ENCODE assay signal across 9 cellular contexts in the genomic region with DNA sequence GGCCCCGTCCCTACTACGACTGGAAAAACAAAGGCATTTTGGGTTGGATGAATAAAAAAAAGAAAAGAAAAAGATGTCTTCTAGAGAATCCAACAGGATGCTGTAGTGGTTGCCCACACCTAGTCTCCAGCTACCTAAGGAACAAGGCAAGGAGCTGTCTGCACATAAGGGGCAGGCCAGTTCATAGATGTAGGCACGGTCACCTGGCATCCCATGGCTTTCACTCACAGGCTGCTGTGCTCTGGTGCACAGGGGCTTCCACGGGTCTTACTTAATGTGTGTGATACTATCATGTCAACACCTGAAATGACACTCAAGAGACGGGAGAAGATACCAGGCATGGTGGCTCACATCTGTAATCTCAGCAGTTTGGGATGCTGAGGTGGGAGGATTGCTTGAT. TPM values are rescaled to one million over a fixed set of nuclear protein-coding genes. Genes with fewer than 3 reads are reported as not detected.
DNase-seq lines count a peak whose midpoint lies in the region; ATAC-seq, FAIRE-seq and TF ChIP-seq lines count a peak whose summit lies in the region.
"Had no signal": no experiment of that assay in that cellular context is flagged by ENCODE, and none has a peak within 500 bp of the region (broad histone marks: within the 10 kb centered on the region; RNA-seq: fewer than 3 reads in every experiment).

No MANE protein-coding gene starts in this region.

- no peak for TF ChIP-seq RAD21 in GM12878 (IDR thresholded peaks at IDR 0.05; ENCODE audit: insufficient read depth, low read depth, low read length)

- H4K20me1 ChIP-seq in GM12878 (ENCODE audit: control insufficient read depth, insufficient read depth), result no peaks in the 10 kb centered on the region

- in situ Hi-C loops in GM12878 (cut with MboI), result no loop called here

- SMC1A ChIA-PET in GM12878 (lab: Charles Lee; ENCODE audit: uncharacterized antibody, unreplicated experiment), result interaction anchor here (1.2 to 1.8 kb wide), 3 partner anchors 14 to 24 kb away, joined by 3 to 4 read pairs (median 3); no protein-coding TSS in a partner anchor

- intact Hi-C loops in GM12878 (cut with micrococcal nuclease; ENCODE audit: unreplicated experiment) (loop anchor here (5.0 kb wide), 1 partner anchor 37 kb away; no protein-coding TSS in a partner anchor), tibial artery (cut with DNase I; ENCODE audit: low total_unique reads) (loop anchor here (2.0 to 10.0 kb wide), 4 partner anchors 37 to 135 kb away; partner anchors contain the start of gene RABGEF1), posterior cingulate gyrus (cut with DNase I) (loop anchor here (5.0 kb wide), 1 partner anchor 72 kb away; no protein-coding TSS in a partner anchor)

- peak overlapping the region; percentile 85 for H3K4me3 Mint-ChIP-seq in activated CD8-positive, alpha-beta memory T cell treated with anti-CD3 and anti-CD28 coated beads, Interleukin-2, amount 10 ng/mL, durations not matched to agents 7 days and 5 days

- no peaks in the 10 kb centered on the region; the same call in 2 of the 3 replicates for H3K9me3 ChIP-seq in GM12878 (replicated peaks; ENCODE audit: control insufficient read depth, insufficient read depth, low read length)
- H3K9me3 ChIP-seq in lung (ENCODE audit: control insufficient read depth in 2 of 2, insufficient read depth in 1 of 2, low read length in 1 of 2), result no peaks in the 10 kb centered on the region
- no peaks in the 10 kb centered on the region for H3K9me3 ChIP-seq in tibial artery

- peaks cover 6% of the 10 kb centered on the region; the same call in 1 of the 2 replicates for H3K79me2 ChIP-seq in GM12878 (ENCODE audit: control insufficient read depth, insufficient read depth, low read length)

- TF ChIP-seq CTCF in GM12878 (IDR thresholded peaks at IDR 0.05 in 2 of 3, conservative IDR thresholded peaks at IDR 0.05 in 1 of 3; ENCODE audit: control insufficient read depth in 2 of 3, extremely low read depth in 1 of 3, insufficient read depth in 1 of 3, low read depth in 3 of 3, low read length in 3 of 3), result no peak
- TF ChIP-seq CTCF in lung (IDR thresholded peaks at IDR 0.05; ENCODE audit: control extremely low read depth, extremely low read depth), result no peak
- no peak for TF ChIP-seq CTCF in tibial artery (IDR thresholded peaks at IDR 0.05)

- no peak for DNase-seq in activated CD8-positive, alpha-beta memory T cell treated with anti-CD3 and anti-CD28 coated beads, Interleukin-2, amount 10 ng/mL, durations not matched to agents 7 days and 5 days
- no peak for DNase-seq in activated CD8-positive, alpha-beta memory T cell treated with anti-CD3 and anti-CD28 coated beads for 24 hours
- DNase-seq in GM12878 (ENCODE audit: low read depth, low spot score) (no peak), lung (ENCODE audit: low spot score) (no peak), tibial artery (no peak), AG08396 (ENCODE audit: low spot score) (no peak), posterior cingulate gyrus (no peak)
- DNase-seq: amniotic stem cell had no signal

- CTCF ChIA-PET in activated CD8-positive, alpha-beta memory T cell treated with anti-CD3 and anti-CD28 coated beads, Interleukin-2, amount 10 ng/mL, durations not matched to agents 7 days and 5 days (lab: Charles Lee), result interaction anchor here (2.1 kb wide), 1 partner anchor 72 kb away, joined by 6 read pairs; no protein-coding TSS in a partner anchor
- CTCF ChIA-PET in GM12878 (lab: Yijun Ruan, JAX), result no interaction called here

- H3K36me3 ChIP-seq in GM12878 (ENCODE audit: control insufficient read depth in 2 of 2, insufficient read depth in 2 of 2, low read length in 1 of 2) (no peaks in the 10 kb centered on the region), lung (ENCODE audit: control insufficient read depth in 2 of 2, insufficient read depth in 2 of 2, low read length in 2 of 2) (peaks cover 0 to 8% of the 10 kb centered on the region in 2 donors), tibial artery (peaks cover 12 to 14% (median 14%) of the 10 kb centered on the region in 3 donors)

- H3K36me3 Mint-ChIP-seq in activated CD8-positive, alpha-beta memory T cell treated with anti-CD3 and anti-CD28 coated beads, Interleukin-2, amount 10 ng/mL, durations not matched to agents 7 days and 5 days, result peaks cover 20% of the 10 kb centered on the region

- no peak for ATAC-seq in activated CD8-positive, alpha-beta memory T cell treated with anti-CD3 and anti-CD28 coated beads, Interleukin-2, amount 10 ng/mL, durations not matched to agents 7 days and 5 days
- no peak for ATAC-seq in GM12878
- no peak for ATAC-seq in lung (ENCODE audit: insufficient read depth, low FRiP score)
- no peak for ATAC-seq in HG03469 (IDR thresholded peaks at IDR 0.05; ENCODE audit: unreplicated experiment)

- no peak for TF ChIP-seq POLR2A in GM12878 (IDR thresholded peaks at IDR 0.05; ENCODE audit: low read depth, low read length)

- H3K4me3 ChIP-seq in GM12878, result peak overlapping the region; percentile 63
- H3K4me3 ChIP-seq in lung, result peak overlapping the region; percentile 40
- peak overlapping the region; percentile 64 to 77 for H3K4me3 ChIP-seq in tibial artery

- H3K27ac Mint-ChIP-seq in activated CD8-positive, alpha-beta memory T cell treated with anti-CD3 and anti-CD28 coated beads, Interleukin-2, amount 10 ng/mL, durations not matched to agents 7 days and 5 days, result peak overlapping the region; percentile 92

- H2AFZ ChIP-seq in GM12878 (ENCODE audit: control insufficient read depth, low read depth, low read length), result no peak overlapping the region

- no TSS peak for BruUV-seq in GM12878 (replicated peaks; lab: Mats Ljungman, UMichigan)

- RAD21 ChIA-PET in GM12878 (lab: Charles Lee; ENCODE audit: unreplicated experiment), result no interaction called here

- H3K4me2 ChIP-seq in GM12878 (ENCODE audit: control insufficient read depth, insufficient read depth), result peak overlapping the region; percentile 83

- no peak for FAIRE-seq in GM12878 (lab: Jason Lieb, UNC)

- H3K4me1 ChIP-seq in GM12878 (ENCODE audit: control insufficient read depth, insufficient read depth, low read length) (peaks cover 50% of the 10 kb centered on the region), lung (ENCODE audit: control insufficient read depth in 2 of 2, insufficient read depth in 2 of 2, low read length in 2 of 2) (peaks cover 0 to 8% of the 10 kb centered on the region in 2 donors), tibial artery (peaks cover 0 to 25% (median 13%) of the 10 kb centered on the region in 4 donors)

- H3K27ac ChIP-seq in GM12878 (ENCODE audit: control insufficient read depth, insufficient read depth) (no peak overlapping the region), lung (ENCODE audit: low read depth in 1 of 2, low read length in 1 of 2) (peak overlapping the region in 1 of 2 donors; percentile 60), tibial artery (peak overlapping the region; percentile 90 to 98)

- H3K27me3 Mint-ChIP-seq in activated CD8-positive, alpha-beta memory T cell treated with anti-CD3 and anti-CD28 coated beads, Interleukin-2, amount 10 ng/mL, durations not matched to agents 7 days and 5 days, result no peaks in the 10 kb centered on the region

- no peak overlapping the region; the same call in 1 of the 2 replicates for H3K9ac ChIP-seq in GM12878 (ENCODE audit: control insufficient read depth, insufficient read depth, low read length)

- 60% methylated on average over 5 of the region's 5 CpGs for WGBS in GM12878 (ENCODE audit: insufficient coverage, insufficient replicate concordance, low lambda C conversion rate, missing lambda C conversion rate)
- WGBS in lung, 2 donors, result 74 to 83% methylated on average over 5 of the region's 5 CpGs

- POLR2A ChIA-PET in GM12878 (lab: Charles Lee), result interaction anchor here (0.5 to 2.6 kb wide), 3 partner anchors 18 to 111 kb away, joined by 3 to 7 read pairs (median 7); partner anchors contain the start of gene RABGEF1

- H3K27me3 ChIP-seq in GM12878 (replicated peaks in 1 of 2; ENCODE audit: control insufficient read depth in 2 of 2, insufficient read depth in 2 of 2, low read length in 1 of 2), result no peaks in the 10 kb centered on the region
- no peaks in the 10 kb centered on the region for H3K27me3 ChIP-seq in lung (ENCODE audit: control insufficient read depth, insufficient read depth)
- no peaks in the 10 kb centered on the region for H3K27me3 ChIP-seq in tibial artery

- TF ChIP-seq EP300 in GM12878 (IDR thresholded peaks at IDR 0.05; ENCODE audit: borderline replicate concordance in 1 of 2, control insufficient read depth in 1 of 2, low read depth in 2 of 2, low read length in 2 of 2), result no peak

- peaks cover 55% of the 10 kb centered on the region for H3K4me1 Mint-ChIP-seq in activated CD8-positive, alpha-beta memory T cell treated with anti-CD3 and anti-CD28 coated beads, Interleukin-2, amount 10 ng/mL, durations not matched to agents 7 days and 5 days

- no peaks in the 10 kb centered on the region for H3K9me3 Mint-ChIP-seq in activated CD8-positive, alpha-beta memory T cell treated with anti-CD3 and anti-CD28 coated beads, Interleukin-2, amount 10 ng/mL, durations not matched to agents 7 days and 5 days (ENCODE audit: low read depth)

TF ChIP-seq in GM12878, 131 proteins besides CTCF, POLR2A, EP300 and RAD21:
- TF ChIP-seq GATAD2B (conservative IDR thresholded peaks at IDR 0.05; ENCODE audit: low read depth) (no peak), ZZZ3 (IDR thresholded peaks at IDR 0.05; ENCODE audit: control insufficient read depth, insufficient read length, low read depth) (no peak), PML (IDR thresholded peaks at IDR 0.05; ENCODE audit: low read length) (no peak)

RNA-seq across cellular contexts. Expression of gene KCTD7, which starts 1.0 kb away (rescaled TPM):
- 10 to 100 TPM; 27.8 to 41.9 TPM for total RNA-seq in activated CD8-positive, alpha-beta memory T cell treated with anti-CD3 and anti-CD28 coated beads, Interleukin-2, amount 10 ng/mL, durations not matched to agents 7 days and 5 days
- total RNA-seq in GM12878 (2013; cell fraction: nucleolus; rRNA removed), result 50.6 and 62.4 TPM in 2 replicates
- total RNA-seq in GM12878 (2014; rRNA removed), result 7.7 and 10.2 TPM in 2 replicates
- total RNA-seq in GM12878 (2014; rRNA removed; fragmentation: Illumina TruSeq; extraction: Trizol), result 8.4 and 8.5 TPM in 2 replicates
- total RNA-seq in GM12878 (2021), result 9.7 and 11.1 TPM in 2 replicates
- 5.5 TPM for polyA plus RNA-seq in GM12878 (2011; ENCODE audit: low read depth)
- polyA plus RNA-seq in GM12878 (2011; rRNA removed), result 17.9 and 18.0 TPM in 2 replicates
- polyA plus RNA-seq in GM12878 (2011; cell fraction: cytosol; rRNA removed), result 19.5 and 21.1 TPM in 2 replicates
- polyA plus RNA-seq in GM12878 (2011; cell fraction: nucleus; rRNA removed), result 50.5 and 51.7 TPM in 2 replicates
- polyA plus RNA-seq in GM12878 (2012), result 7.9 and 10.8 TPM in 2 replicates
- 11.0 TPM in 2 replicates for polyA plus RNA-seq in GM12878 (2014; fragmentation: Illumina TruSeq; extraction: Trizol)
- 1 to 10 TPM; 1.6 TPM for polyA plus RNA-seq in GM12878 (2014; fragmentation: Nextera tagmentation; extraction: Ambion mirVana)
- polyA plus RNA-seq in GM12878 (2014; rRNA removed), result 17.6 and 17.7 TPM in 2 replicates
- polyA plus RNA-seq in GM12878 (2016; fragmentation: Nextera tagmentation; extraction: Ambion mirVana), result 1 to 10 TPM; 5.6 TPM
- polyA minus RNA-seq in GM12878 (2011; rRNA and poly(A)+ RNA removed), result 11.1 and 18.1 TPM in 2 replicates
- polyA minus RNA-seq in GM12878 (2011; cell fraction: cytosol; rRNA and poly(A)+ RNA removed), result 2.5 and 3.6 TPM in 2 replicates
- 10.9 and 12.2 TPM in 2 replicates for polyA minus RNA-seq in GM12878 (2011; cell fraction: nucleus; rRNA and poly(A)+ RNA removed)
- 10 to 100 TPM; 10.2 to 19.7 TPM for total RNA-seq in lung
- polyA plus RNA-seq in lung, result 1 to 10 TPM; 4.9 TPM
